ENCODE assay signal across 25 cellular contexts in genomic region chr7:113731571-113731970, GRCh38.
DNase-seq lines count a peak whose midpoint lies in the region; ATAC-seq and TF ChIP-seq lines count a peak whose summit lies in the region.
"Had no signal": no experiment of that assay in that cellular context is flagged by ENCODE, and none has a peak within 500 bp of the region (broad histone marks: within the 10 kb centered on the region; RNA-seq: fewer than 3 reads in every experiment).

No MANE protein-coding gene starts in this region.

- H3K27ac ChIP-seq in IMR-90 (ENCODE audit: insufficient read depth, low read length) = no peak overlapping the region
- H3K27ac ChIP-seq in left ventricle myocardium inferior (replicated peaks) = no peak overlapping the region
- H3K27ac ChIP-seq in colonic mucosa = no peak overlapping the region
- H3K27ac ChIP-seq: PC-9 had no signal

- H4K91ac ChIP-seq in IMR-90 (ENCODE audit: insufficient read depth, low read depth, low read length) = no peak overlapping the region

- no peak overlapping the region for H3K14ac ChIP-seq in IMR-90 (replicated peaks; ENCODE audit: low read depth, low read length)

- H3K4me1 ChIP-seq in IMR-90 (ENCODE audit: control insufficient read depth, insufficient read depth, low read length) = peaks cover 2% of the 10 kb centered on the region; the same call in 1 of the 2 replicates
- H3K4me1 ChIP-seq in left ventricle myocardium inferior = no peaks in the 10 kb centered on the region
- no peaks in the 10 kb centered on the region for H3K4me1 ChIP-seq in colonic mucosa
- H3K4me1 ChIP-seq: BE2C had no signal

- dilution Hi-C loops in IMR-90 (cut with HindIII; ENCODE audit: low sequenced_read_pairs, unreplicated experiment) = no loop called here

- H3K36me3 ChIP-seq in IMR-90 (ENCODE audit: control insufficient read depth, insufficient read depth, low read length) (no peaks in the 10 kb centered on the region), left ventricle myocardium inferior (no peaks in the 10 kb centered on the region), colonic mucosa (no peaks in the 10 kb centered on the region)
- H3K36me3 ChIP-seq: BE2C had no signal

- H4K20me1 ChIP-seq in IMR-90 (ENCODE audit: insufficient read depth, low read length) = peaks cover 3% of the 10 kb centered on the region; the same call in 1 of the 2 replicates

- H3K9me1 ChIP-seq in IMR-90 (ENCODE audit: insufficient read depth, low read length) = 0 out of 2 replicates have a peak, but pooled peaks cover 3% of the 10 kb centered on the region

- H3K9ac ChIP-seq in IMR-90 (ENCODE audit: low read depth, low read length) (no peak overlapping the region), colonic mucosa (ENCODE audit: low read depth in 2 of 2, low read length in 2 of 2) (no peak overlapping the region)

- H3K9me3 ChIP-seq in IMR-90 (ENCODE audit: control insufficient read depth, insufficient read depth, low read length) = no peaks in the 10 kb centered on the region
- peaks cover 4% of the 10 kb centered on the region for H3K9me3 ChIP-seq in left ventricle myocardium inferior (replicated peaks)
- no peaks in the 10 kb centered on the region for H3K9me3 ChIP-seq in colonic mucosa
- H3K9me3 ChIP-seq: BE2C had no signal

- ATAC-seq in IMR-90 (ENCODE audit: low read depth) = no peak
- ATAC-seq: GM12878, HepG2, K562 had no signal

- H2BK20ac ChIP-seq in IMR-90 (ENCODE audit: low read depth, low read length) = no peak overlapping the region

- H3K23ac ChIP-seq in IMR-90 (ENCODE audit: low read depth, low read length) = no peak overlapping the region

- H2AK9ac ChIP-seq in IMR-90 (replicated peaks; ENCODE audit: low read depth, low read length, poor library complexity) = no peak overlapping the region

- H2BK5ac ChIP-seq in IMR-90 (ENCODE audit: low read depth, low read length, poor library complexity, severe bottlenecking) = no peak overlapping the region

- no peaks in the 10 kb centered on the region for H3K27me3 ChIP-seq in IMR-90 (ENCODE audit: control insufficient read depth, insufficient read depth, low read length)
- no peaks in the 10 kb centered on the region for H3K27me3 ChIP-seq in left ventricle myocardium inferior (ENCODE audit: low read depth)
- H3K27me3 ChIP-seq in colonic mucosa = no peaks in the 10 kb centered on the region
- H3K27me3 ChIP-seq: BE2C had no signal

- no peak overlapping the region for H2BK15ac ChIP-seq in IMR-90 (ENCODE audit: low read depth, low read length)

- H3K4me3 ChIP-seq in IMR-90 (ENCODE audit: insufficient read depth, low read depth, low read length) = no peak overlapping the region
- no peak overlapping the region for H3K4me3 ChIP-seq in fibroblast of villous mesenchyme (ENCODE audit: low read depth, low read length)
- no peak overlapping the region for H3K4me3 ChIP-seq in left ventricle myocardium inferior
- no peak overlapping the region for H3K4me3 ChIP-seq in colonic mucosa
- H3K4me3 ChIP-seq: GM12878, K562, PC-9 had no signal

- H4K5ac ChIP-seq in IMR-90 (ENCODE audit: low read depth, low read length) = no peak overlapping the region

- intact Hi-C loops in IMR-90 (cut with micrococcal nuclease) (no loop called here), left ventricle myocardium inferior (cut with micrococcal nuclease) (no loop called here), colonic mucosa (cut with DNase I) (no loop called here)

- TF ChIP-seq CTCF in IMR-90 (conservative IDR thresholded peaks at IDR 0.05; ENCODE audit: low read depth, low read length) (no peak), fibroblast of villous mesenchyme (IDR thresholded peaks at IDR 0.05; ENCODE audit: insufficient read depth, low read depth, low read length) (no peak), left ventricle myocardium inferior (IDR thresholded peaks at IDR 0.05; ENCODE audit: borderline replicate concordance) (no peak), colonic mucosa (IDR thresholded peaks at IDR 0.05) (no peak)

- no TSS peak for BruUV-seq in IMR-90 (replicated peaks; lab: Mats Ljungman, UMichigan)

- H3K4me2 ChIP-seq in IMR-90 (ENCODE audit: low read depth, low read length) = no peak overlapping the region
- H3K4me2 ChIP-seq: PC-9 had no signal

- H4K8ac ChIP-seq in IMR-90 (ENCODE audit: low read depth in 2 of 2, low read length in 2 of 2) = no peak overlapping the region

- H2AK5ac ChIP-seq in IMR-90 (ENCODE audit: low read depth, low read length) = no peak overlapping the region

- in situ Hi-C loops in IMR-90 (cut with MboI; ENCODE audit: low sequenced_read_pairs) = no loop called here

- no peak overlapping the region for H2BK120ac ChIP-seq in IMR-90 (ENCODE audit: low read depth, low read length)

- DNase-seq in EH (ENCODE audit: low read depth) = peak; percentile 0
- peak; percentile 1 for DNase-seq in IMR-90
- peak; percentile 21 for DNase-seq in amniotic epithelial cell (ENCODE audit: low read depth)
- DNase-seq in fibroblast of villous mesenchyme (ENCODE audit: low read depth) = peak; percentile 29
- no peak for DNase-seq in NCI-H146 (lab: John Stamatoyannopoulos, UW)
- no peak for DNase-seq in left ventricle myocardium inferior
- DNase-seq in colonic mucosa = no peak
- DNase-seq in retina = no peak
- DNase-seq: 8988T, ACHN, BE2C, Calu3, GDM1, Kasumi-1, MV-4-11, NCI-H1105, NCI-H1436 treated with DMSO at 0.1 percent for 48 hours, NCI-H2029 treated with DMSO at 0.1 percent for 48 hours, NCI-H526 treated with DMSO at 0.1 percent for 48 hours, PC-9, Right ventricle myocardium superior, RPMI8226 had no signal

- POLR2A ChIA-PET in IMR-90 (lab: Charles Lee; ENCODE audit: unreplicated experiment) = no interaction called here

- H3K79me1 ChIP-seq in IMR-90 (ENCODE audit: low read depth in 1 of 2, low read length in 2 of 2) = no peaks in the 10 kb centered on the region

- no peak overlapping the region for H3K18ac ChIP-seq in IMR-90 (ENCODE audit: low read depth, low read length)

- H2AFZ ChIP-seq in IMR-90 (replicated peaks; ENCODE audit: low read length, poor library complexity) = no peak overlapping the region
- H2AFZ ChIP-seq: PC-9 had no signal

- CTCF ChIA-PET in IMR-90 (lab: Yijun Ruan, JAX) = no interaction called here

- no peak for TF ChIP-seq POLR2A in IMR-90 (IDR thresholded peaks at IDR 0.05; ENCODE audit: low read depth, low read length)

- no peak overlapping the region for H3K4ac ChIP-seq in IMR-90 (ENCODE audit: low read depth, low read length)

- no CpG with 5 or more reads among the region's 3 CpGs for WGBS in IMR-90 (ENCODE audit: extremely low coverage in 2 of 2, insufficient read length in 1 of 2), 2 experiments

- H3K56ac ChIP-seq in IMR-90 (ENCODE audit: extremely low read depth, insufficient read depth, low read length) = no peak overlapping the region

- no peak for TF ChIP-seq RAD21 in IMR-90 (IDR thresholded peaks at IDR 0.05; ENCODE audit: low read length)

TF ChIP-seq in IMR-90, 13 proteins besides CTCF, POLR2A, EP300 and RAD21:
- TF ChIP-seq SMC3 (IDR thresholded peaks at IDR 0.05; ENCODE audit: low read depth, low read length) (no peak), ELK1 (IDR thresholded peaks at IDR 0.05; ENCODE audit: borderline replicate concordance, low read depth, low read length) (no peak), MAZ (IDR thresholded peaks at IDR 0.05; ENCODE audit: borderline replicate concordance, low read depth, low read length) (no peak)
TF ChIP-seq in IMR-90: peak in this region for 0.

Comparison
In these comparisons a context has a peak if more than half of its experiments do, and no peak if none do; other contexts are left out.
1. DNase-seq: peak in EH (single experiment), IMR-90 (single experiment), amniotic epithelial cell (single experiment) and fibroblast of villous mesenchyme (single experiment); none in NCI-H146 (single experiment), left ventricle myocardium inferior (single experiment), colonic mucosa (single experiment) and retina (single experiment).